In genomic region chr9:119313846-119314245, GRCh38 we compare ENCODE assay signal across 12 cellular contexts. TPM values are rescaled to one million over a fixed set of nuclear protein-coding genes. Genes with fewer than 3 reads are reported as not detected.
"Had no signal": no experiment of that assay in that cellular context is flagged by ENCODE, and none has a peak within 500 bp of the region (broad histone marks: within the 10 kb centered on the region; RNA-seq: fewer than 3 reads in every experiment).

No MANE protein-coding gene starts in this region.

- H2AFZ ChIP-seq: GM23248, GM23338 had no signal

- ATAC-seq: GM23338, HCT116 had no signal

- DNase-seq: GM23248, GOT3, H7, H9, HCEC 1CT, HFFc6 had no signal

- H3K36me3 ChIP-seq: HAP-1 had no signal

- H3K27ac ChIP-seq: GM23248 had no signal

- H3K4me3 ChIP-seq: GM23248, GM23338, HAP-1 had no signal

- H3K9me3 ChIP-seq: HAP-1 had no signal

- FAIRE-seq: H1, H54 had no signal

- H3K9me3 Mint-ChIP-seq: GM23338, H9 had no signal

- H3K27ac Mint-ChIP-seq: HFFc6 had no signal

- H3K4me2 ChIP-seq: GM23338 had no signal

- H3K9ac ChIP-seq: GM23248 had no signal

- H3K4me1 ChIP-seq: HAP-1 had no signal

- H3K4me3 Mint-ChIP-seq: GM23338, H9, HFFc6 had no signal

RNA-seq across cellular contexts. Expression of gene BRINP1, which starts 55.4 kb away (rescaled TPM):
- total RNA-seq: H4, HFFc6 had no signal
